In the genomic region with DNA sequence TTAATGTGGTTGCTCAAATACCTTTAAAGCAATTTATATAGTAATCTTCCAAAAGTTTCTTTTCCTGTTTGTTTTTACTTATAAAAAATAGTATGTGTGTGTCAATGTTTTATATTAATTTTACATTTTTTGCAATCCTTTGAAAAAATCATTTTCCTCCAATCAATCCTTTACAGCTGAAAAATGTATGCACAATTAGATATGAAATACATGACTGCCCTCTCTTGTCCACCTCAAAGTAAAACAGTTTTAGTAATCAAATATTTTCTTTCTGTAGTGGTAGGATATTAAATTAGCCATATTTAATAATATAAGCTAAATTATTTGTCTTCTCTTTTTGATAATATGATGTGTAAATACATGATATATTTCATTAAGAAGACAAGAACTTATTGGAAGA, we compare ENCODE assay signal across 12 cellular contexts.
DNase-seq lines count a peak whose midpoint lies in the region; ATAC-seq and TF ChIP-seq lines count a peak whose summit lies in the region.
"Had no signal": no experiment of that assay in that cellular context is flagged by ENCODE, and none has a peak within 500 bp of the region (broad histone marks: within the 10 kb centered on the region; RNA-seq: fewer than 3 reads in every experiment).

No MANE protein-coding gene starts in this region.

- H3F3A ChIP-seq in PC-9 (ENCODE audit: insufficient read depth, low read depth): peaks cover 16% of the 10 kb centered on the region; the same call in 1 of the 2 replicates

- intact Hi-C loops in PC-9 (cut with micrococcal nuclease; ENCODE audit: unreplicated experiment): loop anchor here (2.0 to 5.0 kb wide), 5 partner anchors 55 to 799 kb away; no protein-coding TSS in a partner anchor

- no peak overlapping the region for H3K4me3 Mint-ChIP-seq in effector memory CD8-positive, alpha-beta T cell
- H3K4me3 Mint-ChIP-seq: naive thymus-derived CD4-positive, alpha-beta T cell had no signal

- TF ChIP-seq CTCF in GM13977 (IDR thresholded peaks at IDR 0.05; ENCODE audit: extremely low read depth, insufficient read depth, missing control alignments): peak; percentile 42
- peak; percentile 79 for TF ChIP-seq CTCF in PC-9 (conservative IDR thresholded peaks at IDR 0.05)
- peak; percentile 45 for TF ChIP-seq CTCF in fibroblast of mammary gland (conservative IDR thresholded peaks at IDR 0.05; ENCODE audit: control insufficient read depth, insufficient read depth, low read depth, low read length)

- no peak overlapping the region for H2AFZ ChIP-seq in PC-9

- H3K4me1 Mint-ChIP-seq in effector memory CD8-positive, alpha-beta T cell (ENCODE audit: low read depth in 2 of 2): no peaks in the 10 kb centered on the region
- H3K4me1 Mint-ChIP-seq: naive thymus-derived CD4-positive, alpha-beta T cell had no signal

- H3K4me1 ChIP-seq in PC-9 (replicated peaks; ENCODE audit: insufficient read depth): peaks cover 20% of the 10 kb centered on the region

- ATAC-seq in GM19397 (IDR thresholded peaks at IDR 0.05; ENCODE audit: unreplicated experiment): no peak
- no peak for ATAC-seq in HG03520 (IDR thresholded peaks at IDR 0.05; ENCODE audit: unreplicated experiment)
- ATAC-seq in effector memory CD8-positive, alpha-beta T cell (replicated peaks): no peak
- ATAC-seq: naive thymus-derived CD4-positive, alpha-beta T cell had no signal

- H3K27ac Mint-ChIP-seq in effector memory CD8-positive, alpha-beta T cell: no peak overlapping the region
- H3K27ac Mint-ChIP-seq: naive thymus-derived CD4-positive, alpha-beta T cell had no signal

- H3K9me3 Mint-ChIP-seq in effector memory CD8-positive, alpha-beta T cell: peaks cover 2 to 6% of the 10 kb centered on the region in 2 donors

- POLR2A ChIA-PET in PC-9 (lab: Charles Lee; ENCODE audit: unreplicated experiment): interaction anchor here (0.6 kb wide), 1 partner anchor 521 kb away, joined by 3 read pairs; no protein-coding TSS in a partner anchor

- no peaks in the 10 kb centered on the region for H3K9me2 ChIP-seq in PC-9 (ENCODE audit: insufficient read depth)

- H3K4me2 ChIP-seq in PC-9: no peak overlapping the region

- H3K4me3 ChIP-seq in PC-9 (no peak overlapping the region), fibroblast of mammary gland (ENCODE audit: control insufficient read depth, low read depth, low read length) (no peak overlapping the region)

- DNase-seq in A172 (ENCODE audit: low spot score): peak; percentile 25
- no peak for DNase-seq in GM13977 (ENCODE audit: low spot score)
- no peak for DNase-seq in PC-9
- DNase-seq in fibroblast of mammary gland (ENCODE audit: low read depth): peak; percentile 69
- no peak for DNase-seq in NCI-H2196 treated with DMSO at 0.1 percent for 48 hours (lab: John Stamatoyannopoulos, UW; ENCODE audit: unreplicated experiment)
- no peak for DNase-seq in effector memory CD8-positive, alpha-beta T cell
- DNase-seq: activated CD4-positive, alpha-beta T cell treated with anti-CD3 and anti-CD28 coated beads for 4 hours; Calu3; effector CD4-positive, alpha-beta T cell; naive thymus-derived CD4-positive, alpha-beta T cell had no signal

- no peaks in the 10 kb centered on the region for H3K36me3 Mint-ChIP-seq in effector memory CD8-positive, alpha-beta T cell (ENCODE audit: insufficient read depth)

- H3K9me3 ChIP-seq in PC-9 (ENCODE audit: insufficient read depth, low read depth): no peaks in the 10 kb centered on the region

- in situ Hi-C loops in GM13977 (cut with MboI; ENCODE audit: low pct_unique_long_range_greater_than_20kb, low sequenced_read_pairs, unreplicated experiment): loop anchor here (25.0 kb wide), 2 partner anchors 695 to 795 kb away; partner anchors contain the start of gene PRICKLE1

- no peak overlapping the region for H3K27ac ChIP-seq in PC-9

- no peaks in the 10 kb centered on the region for H3K27me3 Mint-ChIP-seq in effector memory CD8-positive, alpha-beta T cell
- H3K27me3 Mint-ChIP-seq: naive thymus-derived CD4-positive, alpha-beta T cell had no signal

- H3K36me3 ChIP-seq in PC-9 (ENCODE audit: low read depth): no peaks in the 10 kb centered on the region

- H3K27me3 ChIP-seq in PC-9 (ENCODE audit: insufficient read depth, low read depth): no peaks in the 10 kb centered on the region

- no TSS peak for BruUV-seq in PC-9 (replicated peaks; lab: Mats Ljungman, UMichigan)

- H4K20me1 ChIP-seq in PC-9 (ENCODE audit: insufficient read depth): no peaks in the 10 kb centered on the region

- CTCF ChIA-PET in PC-9 (lab: Charles Lee): interaction anchor here (0.7 kb wide), 1 partner anchor 220 kb away, joined by 3 read pairs; no protein-coding TSS in a partner anchor

- no peaks in the 10 kb centered on the region for H3K79me2 ChIP-seq in PC-9 (ENCODE audit: low read depth)

Comparison
In these comparisons a context has a peak if more than half of its experiments do, and no peak if none do; other contexts are left out.
1. DNase-seq: peak in A172 (single experiment) and fibroblast of mammary gland (single experiment); none in GM13977 (single experiment), PC-9 (0 of 2), NCI-H2196 treated with DMSO at 0.1 percent for 48 hours (single experiment) and effector memory CD8-positive, alpha-beta T cell (0 of 3).
2. Peak in every context shown above with its lines, with median percentiles within 50 percentile points of each other: CTCF ChIP-seq.